ENCODE assay signal across 1 cellular context in genomic region chr5:108687599-108688220, GRCh38.
TF ChIP-seq lines count a peak whose summit lies in the region.

No MANE protein-coding gene starts in this region.

TF ChIP-seq in SK-N-SH treated with all-trans-retinoic acid at 6 μM for 48 hours, 23 proteins besides CTCF, POLR2A, EP300 and RAD21 (continued from another document):
- TF ChIP-seq TSHZ2 (CRISPR knock-in tag; IDR thresholded peaks at IDR 0.05) = no peak
- no peak for TF ChIP-seq ZNF8 (CRISPR knock-in tag; IDR thresholded peaks at IDR 0.05)
- TF ChIP-seq CSDC2 (CRISPR knock-in tag; IDR thresholded peaks at IDR 0.05) = no peak
- no peak for TF ChIP-seq CSRNP3 (CRISPR knock-in tag; IDR thresholded peaks at IDR 0.05)
